In the genomic region with DNA sequence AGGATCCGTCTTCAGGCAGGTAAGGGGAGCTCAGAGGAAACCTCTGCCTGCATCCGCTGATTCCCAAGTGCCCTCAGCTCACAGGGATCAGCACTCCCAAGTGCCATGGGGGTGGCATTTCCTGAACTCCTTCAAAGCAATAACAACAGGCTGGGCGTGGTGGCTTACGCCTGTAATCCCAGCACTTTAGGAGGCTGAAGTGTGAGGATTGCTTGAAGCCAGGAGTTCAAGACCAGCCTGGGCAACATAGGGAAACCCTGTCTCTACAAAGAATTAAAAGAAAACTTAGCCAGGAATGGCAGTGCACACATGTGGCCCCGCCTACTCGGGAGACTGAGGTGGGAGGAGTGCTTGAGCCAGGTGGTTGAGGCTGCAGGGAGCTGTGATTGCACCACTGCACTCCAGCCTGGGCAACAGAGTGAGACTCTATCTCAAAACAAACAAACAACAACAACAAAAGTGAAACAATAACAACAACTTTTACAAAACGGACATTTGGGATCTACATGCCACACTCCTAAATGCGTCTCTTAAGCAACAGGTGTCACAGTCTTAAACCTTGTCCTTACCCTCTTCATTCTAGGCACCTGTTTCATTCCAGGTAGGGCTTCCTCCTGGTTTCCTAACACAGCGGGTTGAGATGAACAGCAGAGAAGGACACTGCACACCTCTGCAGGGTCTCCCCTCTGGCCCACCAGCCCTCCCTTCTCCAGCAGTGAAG, we compare ENCODE assay signal across 8 cellular contexts.
DNase-seq lines count a peak whose midpoint lies in the region; ATAC-seq and TF ChIP-seq lines count a peak whose summit lies in the region.

No MANE protein-coding gene starts in this region.

- H3K4me1 ChIP-seq in OCI-LY1 (ENCODE audit: insufficient read depth, low read length, severe bottlenecking): peaks cover 24% of the 10 kb centered on the region
- peaks cover 6 to 20% (median 17%) of the 10 kb centered on the region in 4 donors for H3K4me1 ChIP-seq in esophagus muscularis mucosa

- no peaks in the 10 kb centered on the region; the same call in 1 of the 2 replicates for H3K36me3 ChIP-seq in OCI-LY1 (ENCODE audit: insufficient read depth, low read length)
- peaks cover 0 to 3% (median 0%) of the 10 kb centered on the region in 4 donors for H3K36me3 ChIP-seq in esophagus muscularis mucosa

- H3K27ac ChIP-seq in OCI-LY1 (ENCODE audit: low read depth, low read length, poor library complexity, severe bottlenecking) (peak overlapping the region; percentile 73), esophagus muscularis mucosa (replicated peaks in 1 of 4) (peak overlapping the region; percentile 86 to 91 (median 88)), skin epidermis (peak overlapping the region in 19 of 21 experiments; percentile 60 to 94 (median 85))

- TF ChIP-seq CTCF in OCI-LY1 (IDR thresholded peaks at IDR 0.05; ENCODE audit: low read length): no peak
- no peak for TF ChIP-seq CTCF in esophagus muscularis mucosa (IDR thresholded peaks at IDR 0.05)

- no peaks in the 10 kb centered on the region for H3F3A ChIP-seq in OCI-LY1 (ENCODE audit: insufficient read depth, low read length)

- no peak overlapping the region; the same call in 1 of the 2 replicates for H2AFZ ChIP-seq in OCI-LY1 (ENCODE audit: low read length)

- ATAC-seq in GM18907 (IDR thresholded peaks at IDR 0.05; ENCODE audit: unreplicated experiment) (peak; percentile 19), HG02798 (IDR thresholded peaks at IDR 0.05; ENCODE audit: poor library complexity, unreplicated experiment) (no peak), GM18867 (IDR thresholded peaks at IDR 0.05; ENCODE audit: unreplicated experiment) (no peak)

- intact Hi-C loops in esophagus muscularis mucosa (cut with DNase I): loop anchor here (2.0 to 10.0 kb wide), 3 partner anchors 72 to 836 kb away; a partner anchor contains a TSS

- no peaks in the 10 kb centered on the region for H3K27me3 ChIP-seq in OCI-LY1 (ENCODE audit: insufficient read depth, low read length)
- H3K27me3 ChIP-seq in esophagus muscularis mucosa: no peaks in the 10 kb centered on the region

- peak overlapping the region; percentile 82 for H3K9ac ChIP-seq in OCI-LY1 (ENCODE audit: low read length)

- H3K9me3 ChIP-seq in OCI-LY1 (ENCODE audit: low read length) (peaks cover 14% of the 10 kb centered on the region; the same call in 1 of the 2 replicates), esophagus muscularis mucosa (no peaks in the 10 kb centered on the region)

- 82% methylated on average over 7 of the region's 9 CpGs for WGBS in esophagus muscularis mucosa

- peak overlapping the region; percentile 91 for H3K4me2 ChIP-seq in OCI-LY1 (ENCODE audit: low read length)

- no peak for TF ChIP-seq EP300 in esophagus muscularis mucosa (IDR thresholded peaks at IDR 0.05)

- DNase-seq in esophagus muscularis mucosa (ENCODE audit: extremely low spot score) (no peak), DMS 273 treated with DMSO at 0.1 percent for 48 hours (lab: John Stamatoyannopoulos, UW) (no peak)
- DNase-seq in activated CD4-positive, alpha-beta T cell treated with anti-CD3 and anti-CD28 coated beads, Interleukin-2, amount 50 U/mL, for 48 hours: no peak

- peak overlapping the region; percentile 70 for H3K4me3 ChIP-seq in OCI-LY1 (ENCODE audit: low read depth, low read length, poor library complexity, severe bottlenecking)
- peak overlapping the region; percentile 57 to 68 (median 67) for H3K4me3 ChIP-seq in esophagus muscularis mucosa
- peak overlapping the region; percentile 36 to 71 (median 63) for H3K4me3 ChIP-seq in skin epidermis

- H3K79me2 ChIP-seq in OCI-LY1 (ENCODE audit: insufficient read depth, low read length): no peaks in the 10 kb centered on the region

- no peaks in the 10 kb centered on the region for H3K9me2 ChIP-seq in OCI-LY1 (ENCODE audit: low read depth, low read length)

- no peak for TF ChIP-seq POLR2A in esophagus muscularis mucosa (IDR thresholded peaks at IDR 0.05; ENCODE audit: low read depth)

- H4K20me1 ChIP-seq in OCI-LY1 (ENCODE audit: insufficient read depth, low read length): no peaks in the 10 kb centered on the region
